In genomic region chr6:127855542-127856159, GRCh38 we compare ENCODE assay signal across 8 cellular contexts. TPM values are rescaled to one million over a fixed set of nuclear protein-coding genes. Genes with fewer than 3 reads are reported as not detected.
DNase-seq lines count a peak whose midpoint lies in the region; ATAC-seq, FAIRE-seq and TF ChIP-seq lines count a peak whose summit lies in the region.

No MANE protein-coding gene starts in this region.

- H3K27me3 ChIP-seq in astrocyte (ENCODE audit: insufficient read depth, low read length) (no peaks in the 10 kb centered on the region), transverse colon (no peaks in the 10 kb centered on the region)

- BruUV-seq in OCI-LY7 (replicated peaks; lab: Mats Ljungman, UMichigan), result no TSS peak

- no peak for FAIRE-seq in astrocyte (lab: Jason Lieb, UNC)

- no peak overlapping the region for H3K4me3 Mint-ChIP-seq in astrocyte (ENCODE audit: unreplicated experiment)

- no peak overlapping the region for H3K27ac ChIP-seq in OCI-LY7 (ENCODE audit: low read depth, low read length, poor library complexity, severe bottlenecking)
- H3K27ac ChIP-seq in astrocyte (ENCODE audit: low read depth, low read length), result no peak overlapping the region
- H3K27ac ChIP-seq in transverse colon, result no peak overlapping the region

- H3K36me3 ChIP-seq in OCI-LY7 (ENCODE audit: insufficient read depth, low read length) (no peaks in the 10 kb centered on the region), astrocyte (ENCODE audit: insufficient read depth, low read length) (no peaks in the 10 kb centered on the region), transverse colon (no peaks in the 10 kb centered on the region)

- TF ChIP-seq POLR2A in transverse colon (IDR thresholded peaks at IDR 0.05) (no peak), lower leg skin (IDR thresholded peaks at IDR 0.05) (no peak)

- TF ChIP-seq CTCF in OCI-LY7 (conservative IDR thresholded peaks at IDR 0.05; ENCODE audit: low read length), result peak; percentile 60
- peak; percentile 37 for TF ChIP-seq CTCF in astrocyte (IDR thresholded peaks at IDR 0.05; ENCODE audit: insufficient read depth, low read depth, low read length)
- TF ChIP-seq CTCF in transverse colon (IDR thresholded peaks at IDR 0.05), result peak in 4 of 5 experiments; percentile 22 to 33 (median 24)
- no peak for TF ChIP-seq CTCF in lower leg skin (IDR thresholded peaks at IDR 0.05)

- H3K4me3 ChIP-seq in OCI-LY7 (ENCODE audit: low read depth, low read length, poor library complexity, severe bottlenecking) (no peak overlapping the region), astrocyte (ENCODE audit: insufficient read depth, low read depth, low read length) (no peak overlapping the region), transverse colon (no peak overlapping the region), lower leg skin (ENCODE audit: low read depth, poor library complexity, severe bottlenecking) (no peak overlapping the region)

- no peak overlapping the region for H3K4me2 ChIP-seq in OCI-LY7 (ENCODE audit: low read length)
- H3K4me2 ChIP-seq in astrocyte (ENCODE audit: low read length), result no peak overlapping the region

- no peaks in the 10 kb centered on the region for H3K9me3 Mint-ChIP-seq in astrocyte (ENCODE audit: unreplicated experiment)

- H3K4me1 ChIP-seq in OCI-LY7 (ENCODE audit: insufficient read depth, low read length, poor library complexity, severe bottlenecking) (no peaks in the 10 kb centered on the region), astrocyte (ENCODE audit: insufficient read depth, low read length) (no peaks in the 10 kb centered on the region), transverse colon (no peaks in the 10 kb centered on the region)

- no peaks in the 10 kb centered on the region for H3K27me3 Mint-ChIP-seq in astrocyte (ENCODE audit: low read depth, unreplicated experiment)

- in situ Hi-C loops in transverse colon (cut with MboI; ENCODE audit: low pct_ligation_motif_present in 1 of 4, low pct_unique_long_range_greater_than_20kb in 1 of 4, low sequenced_read_pairs in 3 of 4), result no loop called here

- peak; percentile 51 for ATAC-seq in GM18511 (IDR thresholded peaks at IDR 0.05; ENCODE audit: unreplicated experiment)

- CTCF ChIA-PET in OCI-LY7 (lab: Charles Lee; ENCODE audit: unreplicated experiment), result no interaction called here

- H3K9me3 ChIP-seq in OCI-LY7 (ENCODE audit: low read length) (no peaks in the 10 kb centered on the region), astrocyte (ENCODE audit: insufficient read depth, low read depth, low read length) (no peaks in the 10 kb centered on the region), transverse colon (no peaks in the 10 kb centered on the region)

- H3K4me1 Mint-ChIP-seq in astrocyte (ENCODE audit: low read depth, unreplicated experiment), result peaks cover 26% of the 10 kb centered on the region

- intact Hi-C loops in OCI-LY7 (cut with micrococcal nuclease; ENCODE audit: unreplicated experiment), result no loop called here
- intact Hi-C loops in transverse colon (cut with DNase I; ENCODE audit: low total_unique reads), result loop anchor here (2.0 kb wide), 1 partner anchor 19 kb away; no protein-coding TSS in a partner anchor
- intact Hi-C loops in lower leg skin (cut with DNase I; ENCODE audit: low total_unique reads), result no loop called here

- TF ChIP-seq EP300 in transverse colon (IDR thresholded peaks at IDR 0.05; ENCODE audit: low read depth), result no peak

- POLR2A ChIA-PET in OCI-LY7 (lab: Charles Lee), result interaction anchor here (0.6 kb wide), 2 partner anchors 11 to 834 kb away, joined by 3 to 4 read pairs; no protein-coding TSS in a partner anchor

- H3K36me3 Mint-ChIP-seq in astrocyte (ENCODE audit: low read depth, unreplicated experiment), result no peaks in the 10 kb centered on the region

- H2AFZ ChIP-seq in OCI-LY7 (ENCODE audit: low read length), result no peak overlapping the region
- no peak overlapping the region for H2AFZ ChIP-seq in astrocyte (ENCODE audit: low read depth, low read length)

- H3K79me2 ChIP-seq in OCI-LY7 (ENCODE audit: insufficient read depth, low read depth, low read length) (no peaks in the 10 kb centered on the region), astrocyte (ENCODE audit: insufficient read depth, low read length) (no peaks in the 10 kb centered on the region)

- no peaks in the 10 kb centered on the region for H4K20me1 ChIP-seq in OCI-LY7 (ENCODE audit: insufficient read depth, low read length)
- H4K20me1 ChIP-seq in astrocyte (ENCODE audit: insufficient read depth, low read length), result no peaks in the 10 kb centered on the region

- H3K9ac ChIP-seq in astrocyte (ENCODE audit: low read length), result no peak overlapping the region

- no peak for DNase-seq in OCI-LY7 (ENCODE audit: low spot score)
- DNase-seq in astrocyte (ENCODE audit: low read depth), result no peak
- peak; percentile 47 to 66 for DNase-seq in lung microvascular endothelial cell (ENCODE audit: low read depth in 2 of 2)
- no peak for DNase-seq in transverse colon
- no peak for DNase-seq in lower leg skin (ENCODE audit: low spot score in 2 of 2)
- no peak for DNase-seq in GOT3 (lab: John Stamatoyannopoulos, UW)
- no peak for DNase-seq in cortex of kidney (lab: John Stamatoyannopoulos, UW)

- 22 to 32% methylated on average over 4 of the region's 4 CpGs for WGBS in transverse colon (ENCODE audit: low coverage in 1 of 2), 2 donors
- WGBS in lower leg skin, 2 donors, result 54 to 58% methylated on average over 4 of the region's 4 CpGs

- no peak overlapping the region for H3K27ac Mint-ChIP-seq in astrocyte (ENCODE audit: unreplicated experiment)

- no peaks in the 10 kb centered on the region for H3K9me2 ChIP-seq in OCI-LY7 (ENCODE audit: insufficient read depth, low read length)

RNA-seq across cellular contexts. Expression of gene THEMIS, which starts 45.2 kb away (rescaled TPM):
- not detected in 2 replicates for total RNA-seq in OCI-LY7 (2014; rRNA removed; shearing (Covaris generic))
- total RNA-seq in OCI-LY7 (2022) (not detected in 2 replicates), astrocyte (0.07 TPM in 1 of 2 replicates, not detected in the other), lung microvascular endothelial cell (not detected in 2 replicates), transverse colon (1 to 10 TPM; 1.1 to 6.0 (median 3.9) TPM), lower leg skin (under 1 TPM; 0.08 to 0.44 (median 0.16) TPM)

Comparison
In these comparisons a context has a peak if more than half of its experiments do, and no peak if none do; other contexts are left out.
1. DNase-seq: peak in lung microvascular endothelial cell (2 of 2); none in OCI-LY7 (single experiment), astrocyte (single experiment), transverse colon (single experiment), lower leg skin (0 of 2), GOT3 (single experiment) and cortex of kidney (single experiment).
2. CTCF ChIP-seq: peak in OCI-LY7 (single experiment), astrocyte (single experiment) and transverse colon (4 of 5); none in lower leg skin (0 of 3).